Comparison of ENCODE assay signal across 1 cellular context in genomic region chr1:171081220-171081993, GRCh38.
TF ChIP-seq lines count a peak whose summit lies in the region.

No MANE protein-coding gene starts in this region.

TF ChIP-seq in H1, 55 proteins besides CTCF, POLR2A, EP300 and RAD21 (continued from another document):
- TF ChIP-seq CEBPB (IDR thresholded peaks at IDR 0.05; ENCODE audit: low read depth, low read length) = no peak
- TF ChIP-seq KDM5A (IDR thresholded peaks at IDR 0.05; ENCODE audit: low read length) = no peak
- TF ChIP-seq SIRT6 (IDR thresholded peaks at IDR 0.05; ENCODE audit: low read length) = no peak
